In genomic region chr3:104547040-104547439, GRCh38 we compare ENCODE assay signal across 24 cellular contexts.
"Had no signal": no experiment of that assay in that cellular context is flagged by ENCODE, and none has a peak within 500 bp of the region (broad histone marks: within the 10 kb centered on the region; RNA-seq: fewer than 3 reads in every experiment).

No MANE protein-coding gene starts in this region.

- H3K27ac ChIP-seq: gastroesophageal sphincter, left ventricle myocardium inferior, psoas muscle, right atrium auricular region, upper lobe of left lung had no signal

- H3K36me3 ChIP-seq: gastroesophageal sphincter, left ventricle myocardium inferior, ovary, right atrium auricular region, thoracic aorta, upper lobe of left lung had no signal

- H3K27me3 ChIP-seq: gastroesophageal sphincter, ovary, right atrium auricular region, upper lobe of left lung had no signal

- H3K27me3 Mint-ChIP-seq: activated CD4-positive, alpha-beta T cell treated with anti-CD3 and anti-CD28 coated beads, Interleukin-2, amount 10 ng/mL, durations not matched to agents 24 days and 14 days had no signal

- H3K9me3 ChIP-seq: gastroesophageal sphincter, left ventricle myocardium inferior, ovary, psoas muscle, right atrium auricular region, thoracic aorta, upper lobe of left lung had no signal

- H3K4me1 ChIP-seq: gastroesophageal sphincter, left ventricle myocardium inferior, psoas muscle, right atrium auricular region, upper lobe of left lung had no signal

- DNase-seq: activated CD4-positive, alpha-beta memory T cell treated with anti-CD3 and anti-CD28 coated beads, Interleukin-2, amount 10 ng/mL, durations not matched to agents 7 days and 5 days; activated CD4-positive, alpha-beta T cell treated with anti-CD3 and anti-CD28 coated beads, Interleukin-2, amount 10 ng/mL, durations not matched to agents 24 days and 14 days; activated effector memory CD4-positive, alpha-beta T cell treated with Interleukin-2 at 50 U/mL for 16 hours; activated naive CD4-positive, alpha-beta T cell treated with anti-CD3 and anti-CD28 coated beads for 36 hours; activated naive CD8-positive, alpha-beta T cell treated with anti-CD3 and anti-CD28 coated beads, Interleukin-2, amount 10 ng/mL, durations not matched to agents 7 days and 5 days; activated T-cell treated with anti-CD3 and anti-CD28 coated beads, Interleukin-2, amount 50 U/mL, for 72 hours; amniotic stem cell; cortex of kidney; endodermal cell; head of caudate nucleus; hypothalamus; kidney glomerular epithelial cell; left ventricle myocardium inferior; midbrain; natural killer cell; ovary; psoas muscle; stimulated activated CD4-positive, alpha-beta T cell treated with anti-CD3 and anti-CD28 coated beads, Interleukin-4, amount 100 ng/mL, for 24 hours; stimulated activated naive CD4-positive, alpha-beta T cell treated with Interleukin-2 at 50 U/mL for 16 hours; T-helper 17 cell; upper lobe of left lung had no signal

- H3K27ac Mint-ChIP-seq: activated CD4-positive, alpha-beta memory T cell treated with anti-CD3 and anti-CD28 coated beads, Interleukin-2, amount 10 ng/mL, durations not matched to agents 7 days and 5 days; activated CD4-positive, alpha-beta T cell treated with anti-CD3 and anti-CD28 coated beads, Interleukin-2, amount 10 ng/mL, durations not matched to agents 24 days and 14 days; activated naive CD4-positive, alpha-beta T cell treated with anti-CD3 and anti-CD28 coated beads for 36 hours; activated naive CD8-positive, alpha-beta T cell treated with anti-CD3 and anti-CD28 coated beads, Interleukin-2, amount 10 ng/mL, durations not matched to agents 7 days and 5 days; activated T-cell treated with anti-CD3 and anti-CD28 coated beads, Interleukin-2, amount 50 U/mL, for 72 hours; endodermal cell; natural killer cell; T-helper 17 cell had no signal

- H3K4me3 Mint-ChIP-seq: activated CD4-positive, alpha-beta memory T cell treated with anti-CD3 and anti-CD28 coated beads, Interleukin-2, amount 10 ng/mL, durations not matched to agents 7 days and 5 days; activated CD4-positive, alpha-beta T cell treated with anti-CD3 and anti-CD28 coated beads, Interleukin-2, amount 10 ng/mL, durations not matched to agents 24 days and 14 days; activated naive CD4-positive, alpha-beta T cell treated with anti-CD3 and anti-CD28 coated beads for 36 hours; activated naive CD8-positive, alpha-beta T cell treated with anti-CD3 and anti-CD28 coated beads, Interleukin-2, amount 10 ng/mL, durations not matched to agents 7 days and 5 days; activated T-cell treated with anti-CD3 and anti-CD28 coated beads, Interleukin-2, amount 50 U/mL, for 72 hours; endodermal cell; natural killer cell; T-helper 17 cell had no signal

- H3K9me3 Mint-ChIP-seq: activated CD4-positive, alpha-beta memory T cell treated with anti-CD3 and anti-CD28 coated beads, Interleukin-2, amount 10 ng/mL, durations not matched to agents 7 days and 5 days; activated CD4-positive, alpha-beta T cell treated with anti-CD3 and anti-CD28 coated beads, Interleukin-2, amount 10 ng/mL, durations not matched to agents 24 days and 14 days; activated naive CD4-positive, alpha-beta T cell treated with anti-CD3 and anti-CD28 coated beads for 36 hours; activated naive CD8-positive, alpha-beta T cell treated with anti-CD3 and anti-CD28 coated beads, Interleukin-2, amount 10 ng/mL, durations not matched to agents 7 days and 5 days; activated T-cell treated with anti-CD3 and anti-CD28 coated beads, Interleukin-2, amount 50 U/mL, for 72 hours; endodermal cell had no signal

- H3K4me1 Mint-ChIP-seq: activated CD4-positive, alpha-beta memory T cell treated with anti-CD3 and anti-CD28 coated beads, Interleukin-2, amount 10 ng/mL, durations not matched to agents 7 days and 5 days; activated CD4-positive, alpha-beta T cell treated with anti-CD3 and anti-CD28 coated beads, Interleukin-2, amount 10 ng/mL, durations not matched to agents 24 days and 14 days; activated naive CD8-positive, alpha-beta T cell treated with anti-CD3 and anti-CD28 coated beads, Interleukin-2, amount 10 ng/mL, durations not matched to agents 7 days and 5 days; natural killer cell; T-helper 17 cell had no signal

- H3K36me3 Mint-ChIP-seq: activated naive CD8-positive, alpha-beta T cell treated with anti-CD3 and anti-CD28 coated beads, Interleukin-2, amount 10 ng/mL, durations not matched to agents 7 days and 5 days; natural killer cell had no signal

- H3K4me3 ChIP-seq: gastroesophageal sphincter, left ventricle myocardium inferior, ovary, psoas muscle, right atrium auricular region, thoracic aorta, upper lobe of left lung had no signal
